In the genomic region with DNA sequence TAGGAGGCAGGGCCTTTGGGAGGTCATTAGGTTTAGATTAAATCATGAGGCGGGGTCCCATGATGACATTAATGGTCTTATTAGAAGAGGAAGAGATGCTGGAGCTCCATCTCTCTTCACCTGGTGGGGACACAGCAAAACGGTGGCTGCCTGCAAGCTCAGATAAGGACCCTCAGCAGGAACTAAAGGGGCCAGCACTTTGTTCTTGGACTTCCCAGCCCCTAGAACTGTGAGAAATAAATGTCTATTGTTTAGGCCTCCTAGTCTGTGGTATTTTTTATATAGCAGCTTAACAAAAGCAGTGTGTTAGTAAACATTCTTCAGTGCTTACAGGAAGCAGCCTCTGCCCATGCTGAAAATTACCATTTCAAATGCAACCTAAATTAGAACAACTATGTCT, we compare ENCODE assay signal across 40 cellular contexts.
"Had no signal": no experiment of that assay in that cellular context is flagged by ENCODE, and none has a peak within 500 bp of the region (broad histone marks: within the 10 kb centered on the region; RNA-seq: fewer than 3 reads in every experiment).

No MANE protein-coding gene starts in this region.

- ATAC-seq: activated CD4-positive, alpha-beta T cell treated with anti-CD3 and anti-CD28 coated beads for 36 hours; activated CD4-positive, CD25-positive, alpha-beta regulatory T cell treated with anti-CD3 and anti-CD28 coated beads, Interleukin-2, amount 50 U/mL, for 24 hours; activated CD8-positive, alpha-beta memory T cell treated with anti-CD3 and anti-CD28 coated beads, Interleukin-2, amount 10 ng/mL, durations not matched to agents 7 days and 5 days; activated CD8-positive, alpha-beta T cell treated with anti-CD3 and anti-CD28 coated beads, Interleukin-2, amount 10 ng/mL, durations not matched to agents 7 days and 5 days; activated naive CD8-positive, alpha-beta T cell treated with anti-CD3 and anti-CD28 coated beads, Interleukin-2, amount 50 U/mL, for 24 hours; WTC11 had no signal

- H3K9me3 ChIP-seq: ascending aorta had no signal

- H3K27me3 Mint-ChIP-seq: activated CD4-positive, alpha-beta memory T cell treated with anti-CD3 and anti-CD28 coated beads, Interleukin-2, amount 10 ng/mL, durations not matched to agents 7 days and 5 days; activated CD8-positive, alpha-beta memory T cell treated with anti-CD3 and anti-CD28 coated beads, Interleukin-2, amount 10 ng/mL, durations not matched to agents 7 days and 5 days; activated naive CD4-positive, alpha-beta T cell treated with anti-CD3 and anti-CD28 coated beads, Interleukin-2, amount 10 ng/mL, durations not matched to agents 7 days and 5 days; activated naive CD8-positive, alpha-beta T cell; activated T-cell treated with anti-CD3 and anti-CD28 coated beads, Interleukin-2, amount 50 U/mL, for 24 hours; central memory CD8-positive, alpha-beta T cell had no signal

- H3K36me3 Mint-ChIP-seq: activated CD8-positive, alpha-beta memory T cell treated with anti-CD3 and anti-CD28 coated beads, Interleukin-2, amount 10 ng/mL, durations not matched to agents 7 days and 5 days; activated naive CD4-positive, alpha-beta T cell treated with anti-CD3 and anti-CD28 coated beads, Interleukin-2, amount 10 ng/mL, durations not matched to agents 7 days and 5 days; activated naive CD4-positive, alpha-beta T cell treated with anti-CD3 and anti-CD28 coated beads, Interleukin-2, amount 50 U/mL, for 24 hours; activated naive CD8-positive, alpha-beta T cell; activated naive CD8-positive, alpha-beta T cell treated with anti-CD3 and anti-CD28 coated beads, Interleukin-2, amount 10 ng/mL, durations not matched to agents 7 days and 5 days; brain; WTC11 had no signal

- H3K4me1 ChIP-seq: ascending aorta had no signal

- H3K27ac ChIP-seq: ascending aorta, cardiac muscle cell, WERI-Rb-1 had no signal

- H3K4me1 Mint-ChIP-seq: activated CD4-positive, alpha-beta memory T cell treated with anti-CD3 and anti-CD28 coated beads, Interleukin-2, amount 10 ng/mL, durations not matched to agents 7 days and 5 days; activated CD4-positive, alpha-beta T cell treated with anti-CD3 and anti-CD28 coated beads for 36 hours; activated CD4-positive, alpha-beta T cell treated with anti-CD3 and anti-CD28 coated beads, Interleukin-2, amount 10 ng/mL, durations not matched to agents 7 days and 5 days; activated CD8-positive, alpha-beta memory T cell treated with anti-CD3 and anti-CD28 coated beads, Interleukin-2, amount 10 ng/mL, durations not matched to agents 7 days and 5 days; activated naive CD4-positive, alpha-beta T cell treated with anti-CD3 and anti-CD28 coated beads, Interleukin-2, amount 10 ng/mL, durations not matched to agents 7 days and 5 days; activated naive CD4-positive, alpha-beta T cell treated with anti-CD3 and anti-CD28 coated beads, Interleukin-2, amount 50 U/mL, for 24 hours; activated naive CD8-positive, alpha-beta T cell treated with anti-CD3 and anti-CD28 coated beads, Interleukin-2, amount 10 ng/mL, durations not matched to agents 7 days and 5 days; activated naive CD8-positive, alpha-beta T cell treated with anti-CD3 and anti-CD28 coated beads, Interleukin-2, amount 50 U/mL, for 24 hours; central memory CD8-positive, alpha-beta T cell had no signal

- H3K4me3 ChIP-seq: ascending aorta, cardiac muscle cell had no signal

- H3K4me3 Mint-ChIP-seq: activated CD4-positive, alpha-beta memory T cell treated with anti-CD3 and anti-CD28 coated beads, Interleukin-2, amount 10 ng/mL, durations not matched to agents 7 days and 5 days; activated CD4-positive, alpha-beta T cell treated with anti-CD3 and anti-CD28 coated beads for 36 hours; activated CD4-positive, alpha-beta T cell treated with anti-CD3 and anti-CD28 coated beads, Interleukin-2, amount 10 ng/mL, durations not matched to agents 7 days and 5 days; activated CD8-positive, alpha-beta memory T cell treated with anti-CD3 and anti-CD28 coated beads, Interleukin-2, amount 10 ng/mL, durations not matched to agents 7 days and 5 days; activated CD8-positive, alpha-beta T cell treated with anti-CD3 and anti-CD28 coated beads, Interleukin-2, amount 10 ng/mL, durations not matched to agents 7 days and 5 days; activated naive CD4-positive, alpha-beta T cell treated with anti-CD3 and anti-CD28 coated beads, Interleukin-2, amount 10 ng/mL, durations not matched to agents 7 days and 5 days; activated naive CD4-positive, alpha-beta T cell treated with anti-CD3 and anti-CD28 coated beads, Interleukin-2, amount 50 U/mL, for 24 hours; activated naive CD8-positive, alpha-beta T cell; activated naive CD8-positive, alpha-beta T cell treated with anti-CD3 and anti-CD28 coated beads, Interleukin-2, amount 10 ng/mL, durations not matched to agents 7 days and 5 days; activated naive CD8-positive, alpha-beta T cell treated with anti-CD3 and anti-CD28 coated beads, Interleukin-2, amount 50 U/mL, for 24 hours; activated T-cell treated with anti-CD3 and anti-CD28 coated beads, Interleukin-2, amount 50 U/mL, for 24 hours; brain; central memory CD8-positive, alpha-beta T cell; T-helper 1 cell treated with Interleukin-12 subunit alpha and Interleukin-12 subunit beta and Interleukin-4 antibody, amounts not matched to agents 30 μg/mL and 1 μg/mL, for 36 hours; T-helper 2 cell treated with Interferon-gamma antibody and Interleukin-4, amounts not matched to agents 5 μg/mL and 100 μg/mL, for 36 hours; WTC11 had no signal

- DNase-seq: activated CD4-positive, alpha-beta memory T cell treated with anti-CD3 and anti-CD28 coated beads, Interleukin-2, amount 10 ng/mL, durations not matched to agents 7 days and 5 days; activated CD4-positive, alpha-beta T cell treated with anti-CD3 and anti-CD28 coated beads for 1 hour; activated CD4-positive, alpha-beta T cell treated with anti-CD3 and anti-CD28 coated beads for 36 hours; activated CD4-positive, alpha-beta T cell treated with anti-CD3 and anti-CD28 coated beads for 48 hours; activated CD4-positive, alpha-beta T cell treated with anti-CD3 and anti-CD28 coated beads, Interleukin-2, amount 10 ng/mL, durations not matched to agents 7 days and 5 days; activated CD4-positive, alpha-beta T cell treated with anti-CD3 and anti-CD28 coated beads, Interleukin-2, amount 50 U/mL, for 48 hours; activated CD4-positive, CD25-positive, alpha-beta regulatory T cell; activated CD8-positive, alpha-beta memory T cell treated with anti-CD3 and anti-CD28 coated beads for 24 hours; activated CD8-positive, alpha-beta memory T cell treated with anti-CD3 and anti-CD28 coated beads, Interleukin-2, amount 10 ng/mL, durations not matched to agents 7 days and 5 days; activated CD8-positive, alpha-beta memory T cell treated with anti-CD3 and anti-CD28 coated beads, Interleukin-2, amount 50 U/mL, for 48 hours; activated CD8-positive, alpha-beta T cell treated with anti-CD3 and anti-CD28 coated beads, Interleukin-2, amount 10 ng/mL, durations not matched to agents 7 days and 5 days; activated effector memory CD4-positive, alpha-beta T cell treated with Interleukin-2 at 50 U/mL for 16 hours; activated gamma-delta T cell; activated naive CD4-positive, alpha-beta T cell treated with anti-CD3 and anti-CD28 coated beads, Interleukin-2, amount 10 ng/mL, durations not matched to agents 7 days and 5 days; activated naive CD4-positive, alpha-beta T cell treated with Interleukin-2 at 50 U/mL for 16 hours; activated naive CD8-positive, alpha-beta T cell treated with anti-CD3 and anti-CD28 coated beads, Interleukin-2, amount 10 ng/mL, durations not matched to agents 7 days and 5 days; activated naive CD8-positive, alpha-beta T cell treated with anti-CD3 and anti-CD28 coated beads, Interleukin-2, amount 50 U/mL, for 24 hours; activated T-cell treated with anti-CD3 and anti-CD28 coated beads, Interleukin-2, amount 50 U/mL, for 24 hours; activated T-cell treated with anti-CD3 and anti-CD28 coated beads, Interleukin-2, amount 50 U/mL, for 48 hours; amygdala; anterior cingulate cortex; caudate nucleus; cerebellar nuclear complex; T-helper 1 cell; T-helper 2 cell; T-helper 9 cell; WERI-Rb-1 had no signal

- FAIRE-seq: bronchial epithelial cell, TTC549 had no signal

- H3K9me3 Mint-ChIP-seq: activated CD4-positive, alpha-beta T cell treated with anti-CD3 and anti-CD28 coated beads, Interleukin-2, amount 10 ng/mL, durations not matched to agents 7 days and 5 days; activated naive CD4-positive, alpha-beta T cell treated with anti-CD3 and anti-CD28 coated beads, Interleukin-2, amount 10 ng/mL, durations not matched to agents 7 days and 5 days; activated naive CD4-positive, alpha-beta T cell treated with anti-CD3 and anti-CD28 coated beads, Interleukin-2, amount 50 U/mL, for 24 hours; activated naive CD8-positive, alpha-beta T cell treated with anti-CD3 and anti-CD28 coated beads, Interleukin-2, amount 10 ng/mL, durations not matched to agents 7 days and 5 days; activated T-cell treated with anti-CD3 and anti-CD28 coated beads, Interleukin-2, amount 50 U/mL, for 24 hours; activated T-helper 2 cell treated with anti-CD3 and anti-CD28 coated beads, Interferon-gamma antibody, Interleukin-2, Interleukin-4, amounts not matched to agents 10 μg/mL and 5 μg/mL and 100 μg/mL, durations not matched to agents 14 hours and 24 hours and 36 hours; T-helper 1 cell treated with Interleukin-12 subunit alpha and Interleukin-12 subunit beta and Interleukin-4 antibody, amounts not matched to agents 30 μg/mL and 1 μg/mL, for 36 hours had no signal

- H3K27me3 ChIP-seq: ascending aorta had no signal

- H3K27ac Mint-ChIP-seq: activated CD4-positive, alpha-beta memory T cell treated with anti-CD3 and anti-CD28 coated beads, Interleukin-2, amount 10 ng/mL, durations not matched to agents 7 days and 5 days; activated CD4-positive, alpha-beta T cell treated with anti-CD3 and anti-CD28 coated beads for 36 hours; activated CD4-positive, alpha-beta T cell treated with anti-CD3 and anti-CD28 coated beads, Interleukin-2, amount 10 ng/mL, durations not matched to agents 7 days and 5 days; activated CD8-positive, alpha-beta memory T cell treated with anti-CD3 and anti-CD28 coated beads, Interleukin-2, amount 10 ng/mL, durations not matched to agents 7 days and 5 days; activated CD8-positive, alpha-beta T cell treated with anti-CD3 and anti-CD28 coated beads, Interleukin-2, amount 10 ng/mL, durations not matched to agents 7 days and 5 days; activated naive CD4-positive, alpha-beta T cell treated with anti-CD3 and anti-CD28 coated beads, Interleukin-2, amount 10 ng/mL, durations not matched to agents 7 days and 5 days; activated naive CD4-positive, alpha-beta T cell treated with anti-CD3 and anti-CD28 coated beads, Interleukin-2, amount 50 U/mL, for 24 hours; activated naive CD8-positive, alpha-beta T cell; activated naive CD8-positive, alpha-beta T cell treated with anti-CD3 and anti-CD28 coated beads, Interleukin-2, amount 10 ng/mL, durations not matched to agents 7 days and 5 days; activated naive CD8-positive, alpha-beta T cell treated with anti-CD3 and anti-CD28 coated beads, Interleukin-2, amount 50 U/mL, for 24 hours; activated T-cell treated with anti-CD3 and anti-CD28 coated beads, Interleukin-2, amount 50 U/mL, for 24 hours; activated T-helper 2 cell treated with anti-CD3 and anti-CD28 coated beads, Interferon-gamma antibody, Interleukin-2, Interleukin-4, amounts not matched to agents 10 μg/mL and 5 μg/mL and 100 μg/mL, durations not matched to agents 14 hours and 24 hours and 36 hours; brain; T-helper 1 cell treated with Interleukin-12 subunit alpha and Interleukin-12 subunit beta and Interleukin-4 antibody, amounts not matched to agents 30 μg/mL and 1 μg/mL, for 36 hours; T-helper 2 cell treated with Interferon-gamma antibody and Interleukin-4, amounts not matched to agents 5 μg/mL and 100 μg/mL, for 36 hours; WTC11 had no signal

- H3K36me3 ChIP-seq: ascending aorta, cardiac muscle cell, WERI-Rb-1 had no signal
